9 cellular contexts compared by ENCODE assay signal in the genomic region with DNA sequence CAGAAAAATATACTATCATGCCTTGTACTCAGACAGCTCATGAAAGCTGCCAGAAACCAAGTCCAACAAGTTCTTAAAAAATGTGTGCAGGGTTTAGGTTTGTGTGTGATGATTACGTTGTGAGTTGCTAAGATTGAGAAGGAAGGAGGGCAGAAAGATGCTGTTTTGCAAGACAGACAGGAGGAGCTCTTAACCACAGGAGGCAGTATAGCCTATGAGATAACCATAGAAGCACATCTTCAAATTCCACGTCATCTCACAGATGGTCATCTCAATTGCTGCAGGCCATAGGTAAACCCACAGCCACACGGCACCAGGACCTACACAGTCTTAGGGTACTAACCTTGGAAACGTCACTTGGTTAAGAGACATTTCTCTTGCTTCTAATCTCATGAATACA.
DNase-seq lines count a peak whose midpoint lies in the region; ATAC-seq and TF ChIP-seq lines count a peak whose summit lies in the region.
"Had no signal": no experiment of that assay in that cellular context is flagged by ENCODE, and none has a peak within 500 bp of the region (broad histone marks: within the 10 kb centered on the region; RNA-seq: fewer than 3 reads in every experiment).

No MANE protein-coding gene starts in this region.

- ATAC-seq in GM18511 (IDR thresholded peaks at IDR 0.05; ENCODE audit: unreplicated experiment), result no peak

- no peak overlapping the region for H3K14ac ChIP-seq in H9 (ENCODE audit: insufficient read depth, low read length)
- no peak overlapping the region for H3K14ac ChIP-seq in neuronal stem cell (ENCODE audit: low read length)

- no peaks in the 10 kb centered on the region for H3K9me3 Mint-ChIP-seq in H9

- H3K56ac ChIP-seq in H9 (ENCODE audit: insufficient read length, low read depth, low read length), result no peak overlapping the region

- H3K27me3 ChIP-seq in H9 (ENCODE audit: insufficient read depth, low read length) (no peaks in the 10 kb centered on the region), neuronal stem cell (ENCODE audit: control insufficient read depth in 3 of 3, insufficient read depth in 3 of 3, low read depth in 1 of 3, low read length in 3 of 3) (no peaks in the 10 kb centered on the region)

- H3K79me2 ChIP-seq in H9 (ENCODE audit: insufficient read depth, low read length), result no peaks in the 10 kb centered on the region

- H4K91ac ChIP-seq in H9 (ENCODE audit: insufficient read length, low read depth, low read length) (no peak overlapping the region), neuronal stem cell (ENCODE audit: low read depth, low read length, poor library complexity) (no peak overlapping the region)

- H3K23me2 ChIP-seq in H9 (ENCODE audit: insufficient read length, low read depth, low read length, poor library complexity, severe bottlenecking), result no peaks in the 10 kb centered on the region

- no peaks in the 10 kb centered on the region; a peak in 3 of 7 replicates for H3K36me3 Mint-ChIP-seq in H9 (ENCODE audit: insufficient read depth in 1 of 3, low read depth in 3 of 3)

- H3K23ac ChIP-seq in H9 (ENCODE audit: insufficient read length, low read depth, low read length) (no peak overlapping the region), neuronal stem cell (ENCODE audit: low read depth, low read length, poor library complexity) (no peak overlapping the region)

- H2BK5ac ChIP-seq in H9 (ENCODE audit: insufficient read length, low read length) (no peak overlapping the region), neuronal stem cell (ENCODE audit: low read length) (no peak overlapping the region)

- no peak overlapping the region for H3K4me2 ChIP-seq in H9 (ENCODE audit: insufficient read depth, insufficient read length, low read length)
- H3K4me2 ChIP-seq in neuronal stem cell (ENCODE audit: insufficient read depth, low read length, poor library complexity, severe bottlenecking), result no peak overlapping the region

- no peaks in the 10 kb centered on the region for H4K20me1 ChIP-seq in H9 (ENCODE audit: control insufficient read depth, insufficient read depth, insufficient read length)

- H3K27ac ChIP-seq in C4-2B (no peak overlapping the region), H9 (ENCODE audit: insufficient read length, low read depth, low read length) (no peak overlapping the region), neuronal stem cell (replicated peaks; ENCODE audit: low read length) (no peak overlapping the region)

- H2BK20ac ChIP-seq in H9 (ENCODE audit: low read depth, low read length, poor library complexity, severe bottlenecking), result no peak overlapping the region

- H3K27ac Mint-ChIP-seq in H9, result peak overlapping the region; percentile 53 to 96 (median 93); a peak in 5 of 7 replicates

- H3K79me1 ChIP-seq in H9 (ENCODE audit: insufficient read depth, low read depth, low read length, poor library complexity, severe bottlenecking) (no peaks in the 10 kb centered on the region), neuronal stem cell (ENCODE audit: low read depth, low read length) (no peaks in the 10 kb centered on the region)

- no peaks in the 10 kb centered on the region for H3K36me3 ChIP-seq in neuronal stem cell (replicated peaks in 1 of 2; ENCODE audit: control insufficient read depth in 2 of 2, insufficient read depth in 2 of 2, low read length in 2 of 2)

- H3K18ac ChIP-seq in H9 (ENCODE audit: insufficient read length, low read depth, low read length), result no peak overlapping the region
- no peak overlapping the region for H3K18ac ChIP-seq in neuronal stem cell (ENCODE audit: low read length)

- no peak overlapping the region for H3T11ph ChIP-seq in H9 (ENCODE audit: low read length)

- H2BK12ac ChIP-seq in H9 (ENCODE audit: insufficient read length, low read depth, low read length) (no peak overlapping the region), neuronal stem cell (ENCODE audit: low read length) (no peak overlapping the region)

- H4K5ac ChIP-seq in H9 (ENCODE audit: insufficient read length, low read depth, low read length), result no peak overlapping the region

- H3K27me3 Mint-ChIP-seq in H9 (ENCODE audit: low read depth), result no peaks in the 10 kb centered on the region

- H3K4me1 Mint-ChIP-seq in H9, result peaks cover 32 to 33% of the 10 kb centered on the region in 2 experiments

- H3K4ac ChIP-seq in H9 (ENCODE audit: low read depth, low read length) (no peak overlapping the region), neuronal stem cell (ENCODE audit: low read length) (no peak overlapping the region)

- H4K8ac ChIP-seq in H9 (replicated peaks; ENCODE audit: insufficient read length, low read depth, low read length), result no peak overlapping the region
- H4K8ac ChIP-seq in neuronal stem cell (ENCODE audit: low read depth, low read length), result no peak overlapping the region

- H3K9me3 ChIP-seq in H9 (ENCODE audit: control insufficient read depth, low read depth, low read length), result no peaks in the 10 kb centered on the region
- H3K9me3 ChIP-seq in neuronal stem cell (replicated peaks in 1 of 2; ENCODE audit: control insufficient read depth in 2 of 2, insufficient read depth in 1 of 2, low read depth in 1 of 2, low read length in 2 of 2), result no peaks in the 10 kb centered on the region

- H2BK120ac ChIP-seq in H9 (ENCODE audit: low read depth, low read length, poor library complexity, severe bottlenecking) (no peak overlapping the region), neuronal stem cell (ENCODE audit: low read depth, low read length) (no peak overlapping the region)

- 0 out of 5 replicates have a peak overlapping the region, but pooled peaks of 1 of the 2 experiments have one; percentile 40 for H3K4me3 Mint-ChIP-seq in H9

- H2BK15ac ChIP-seq in H9 (ENCODE audit: low read depth, low read length), result no peak overlapping the region
- no peak overlapping the region for H2BK15ac ChIP-seq in neuronal stem cell (ENCODE audit: low read length)

- H2AK5ac ChIP-seq in H9 (ENCODE audit: insufficient read length, low read length) (no peak overlapping the region), neuronal stem cell (ENCODE audit: low read depth, low read length) (no peak overlapping the region)

- H3K4me1 ChIP-seq in H9 (ENCODE audit: insufficient read depth, low read length), result peaks cover 2% of the 10 kb centered on the region; the same call in 1 of the 2 replicates
- H3K4me1 ChIP-seq in neuronal stem cell (ENCODE audit: control insufficient read depth in 2 of 2, insufficient read depth in 1 of 2, low read depth in 1 of 2, low read length in 2 of 2), result peaks cover 0 to 2% of the 10 kb centered on the region in 2 donors

- H3K9ac ChIP-seq in H9 (ENCODE audit: extremely low read depth, insufficient read length, low read length) (no peak overlapping the region), neuronal stem cell (ENCODE audit: low read depth, low read length, poor library complexity) (no peak overlapping the region)

- no CpG with 5 or more reads among the region's 4 CpGs for WGBS in H9 (ENCODE audit: extremely low coverage, insufficient read length, low lambda C conversion rate)
- WGBS in neuronal stem cell (ENCODE audit: extremely low coverage in 2 of 2, insufficient read length in 2 of 2, insufficient replicate concordance in 1 of 2), 2 donors, result 100% methylated on average over 1 of the region's 4 CpGs; no CpG with 5 or more reads in 1 of the 2 donors

- DNase-seq in H9 (no peak), RPMI8226 (peak; percentile 40), iPS DF 19.7 (ENCODE audit: low read depth, low spot score) (peak; percentile 33), COR-L47 (lab: John Stamatoyannopoulos, UW) (no peak), neuronal stem cell (ENCODE audit: low spot score) (no peak)
- DNase-seq in activated naive CD4-positive, alpha-beta T cell treated with anti-CD3 and anti-CD28 coated beads, Interleukin-2, amount 50 U/mL, for 16 hours, result no peak
- DNase-seq: activated CD4-positive, alpha-beta T cell treated with anti-CD3 and anti-CD28 coated beads for 48 hours had no signal

- H2AFZ ChIP-seq in H9 (ENCODE audit: low read length), result no peak overlapping the region
- no peak overlapping the region for H2AFZ ChIP-seq in neuronal stem cell (ENCODE audit: low read length)

- no peak overlapping the region for H3K4me3 ChIP-seq in neuronal stem cell (ENCODE audit: low read length in 2 of 2)

- TF ChIP-seq CTCF in C4-2B (conservative IDR thresholded peaks at IDR 0.05) (peak; percentile 57), H9 (conservative IDR thresholded peaks at IDR 0.05) (peak; percentile 61)

Comparison
In these comparisons a context has a peak if more than half of its experiments do, and no peak if none do; other contexts are left out.
1. DNase-seq: peak in RPMI8226 (single experiment) and iPS DF 19.7 (single experiment); none in H9 (single experiment), activated naive CD4-positive, alpha-beta T cell treated with anti-CD3 and anti-CD28 coated beads, Interleukin-2, amount 50 U/mL, for 16 hours (single experiment), COR-L47 (single experiment) and neuronal stem cell (single experiment).